Comparison of ENCODE assay signal across 1 cellular context in genomic region chr17:37714897-37715296, GRCh38.
A peak's percentile ranks its signal among the peaks of the same experiment; 100 is the strongest.
TF ChIP-seq lines count a peak whose summit lies in the region.

No MANE protein-coding gene starts in this region.

TF ChIP-seq in H1, 55 proteins besides CTCF, POLR2A, EP300 and RAD21:
- peak; percentile 67 for TF ChIP-seq TAF7 (optimal IDR thresholded peaks at IDR 0.05; ENCODE audit: borderline replicate concordance, low read depth, low read length)
- TF ChIP-seq POLR2AphosphoS5 (IDR thresholded peaks at IDR 0.05; ENCODE audit: low read depth, low read length): peak; percentile 40; the same call in 1 of the 2 replicates
- no peak for TF ChIP-seq FOSL1 (IDR thresholded peaks at IDR 0.05; ENCODE audit: insufficient read depth, low read depth, low read length)
- no peak for TF ChIP-seq RFX5 (IDR thresholded peaks at IDR 0.05; ENCODE audit: borderline replicate concordance, low read depth, low read length)
- no peak for TF ChIP-seq CHD7 (IDR thresholded peaks at IDR 0.05; ENCODE audit: insufficient replicate concordance, low read length)
- TF ChIP-seq POU5F1 (IDR thresholded peaks at IDR 0.05; ENCODE audit: low read depth, low read length): no peak
- no peak for TF ChIP-seq CTBP2 (IDR thresholded peaks at IDR 0.05; ENCODE audit: borderline replicate concordance, insufficient read depth, insufficient read length, low read length)
- TF ChIP-seq E2F6 (IDR thresholded peaks at IDR 0.05): no peak
